8 cellular contexts compared by ENCODE assay signal in the genomic region with DNA sequence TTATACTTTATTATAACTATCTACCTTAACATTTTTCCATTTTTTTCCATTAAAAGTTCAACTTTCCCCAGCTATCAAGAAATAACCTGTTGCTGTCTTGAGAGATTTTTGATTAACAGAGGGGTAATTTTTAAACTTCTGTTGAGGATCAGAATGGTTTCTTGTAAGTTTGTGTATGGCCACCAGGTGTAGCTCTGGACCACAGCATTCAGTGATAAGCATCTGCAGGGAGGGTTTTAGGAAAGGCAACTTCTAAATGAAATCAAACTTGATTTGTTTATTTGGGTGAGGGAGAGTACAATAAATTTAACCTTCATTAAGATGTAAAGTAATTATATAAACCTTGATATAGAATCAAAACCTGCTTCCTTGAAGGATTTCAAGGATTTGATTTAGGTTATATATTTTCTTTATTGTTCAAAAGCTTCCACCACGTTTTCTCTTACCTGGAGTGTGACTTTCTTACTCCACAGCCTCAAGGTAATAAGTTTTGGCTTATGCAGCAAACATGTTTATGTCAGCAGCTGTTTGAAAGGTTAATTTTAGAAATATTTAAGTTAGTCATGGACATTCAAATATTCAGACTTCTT.
DNase-seq lines count a peak whose midpoint lies in the region; ATAC-seq and TF ChIP-seq lines count a peak whose summit lies in the region.

No MANE protein-coding gene starts in this region.

- TF ChIP-seq POLR2A in gastroesophageal sphincter (IDR thresholded peaks at IDR 0.05): no peak

- no peaks in the 10 kb centered on the region for H3K36me3 ChIP-seq in KMS-11 (ENCODE audit: insufficient read depth)
- H3K36me3 ChIP-seq in gastroesophageal sphincter: no peaks in the 10 kb centered on the region

- no peaks in the 10 kb centered on the region for H4K20me1 ChIP-seq in KMS-11 (ENCODE audit: insufficient read depth)

- H3K36me3 Mint-ChIP-seq in glutamatergic neuron (ENCODE audit: unreplicated experiment): no peaks in the 10 kb centered on the region

- H3K27me3 Mint-ChIP-seq in glutamatergic neuron (ENCODE audit: unreplicated experiment): no peaks in the 10 kb centered on the region

- TF ChIP-seq CTCF in KMS-11 (conservative IDR thresholded peaks at IDR 0.05; ENCODE audit: low read depth, low read length): peak; percentile 87
- peak; percentile 65 for TF ChIP-seq CTCF in glutamatergic neuron (IDR thresholded peaks at IDR 0.05; ENCODE audit: partially characterized antibody, unreplicated experiment)
- peak in 1 of 4 experiments; percentile 22 for TF ChIP-seq CTCF in gastroesophageal sphincter (IDR thresholded peaks at IDR 0.05)
- no peak for TF ChIP-seq CTCF in coronary artery (IDR thresholded peaks at IDR 0.05)

- H3K9me3 Mint-ChIP-seq in glutamatergic neuron (ENCODE audit: unreplicated experiment): no peaks in the 10 kb centered on the region

- no peaks in the 10 kb centered on the region for H3K79me2 ChIP-seq in KMS-11 (ENCODE audit: insufficient read depth, low read depth)

- H3K4me3 Mint-ChIP-seq in glutamatergic neuron (ENCODE audit: unreplicated experiment): no peak overlapping the region

- no peak overlapping the region for H3K9ac ChIP-seq in KMS-11

- H3K27me3 ChIP-seq in KMS-11 (ENCODE audit: insufficient read depth, low read depth) (no peaks in the 10 kb centered on the region), gastroesophageal sphincter (no peaks in the 10 kb centered on the region)

- DNase-seq in ELF-1 (ENCODE audit: low read depth, low spot score) (peak; percentile 8), glutamatergic neuron (no peak), GOT3 (lab: John Stamatoyannopoulos, UW) (no peak), coronary artery (ENCODE audit: low spot score) (no peak)

- H3K9me3 ChIP-seq in gastroesophageal sphincter: no peaks in the 10 kb centered on the region

- ATAC-seq in SK-N-SH treated with all-trans-retinoic acid at 6 μM for 48 hours (peak; percentile 79), gastroesophageal sphincter (no peak), HG03442 (IDR thresholded peaks at IDR 0.05; ENCODE audit: unreplicated experiment) (no peak)

- H3K4me2 ChIP-seq in KMS-11: no peak overlapping the region

- no peak for TF ChIP-seq EP300 in gastroesophageal sphincter (IDR thresholded peaks at IDR 0.05)

- 29 to 33% methylated on average over 1 of the region's 1 CpG for WGBS in gastroesophageal sphincter (ENCODE audit: low coverage in 1 of 2), 2 donors

- no peaks in the 10 kb centered on the region for H3K4me1 Mint-ChIP-seq in glutamatergic neuron (ENCODE audit: low read depth, unreplicated experiment)

- H3K4me1 ChIP-seq in KMS-11 (ENCODE audit: low read depth, poor library complexity, severe bottlenecking) (no peaks in the 10 kb centered on the region), gastroesophageal sphincter (no peaks in the 10 kb centered on the region)

- H3K4me3 ChIP-seq in KMS-11 (IDR thresholded peaks at IDR 0.05; ENCODE audit: insufficient read depth, low read depth, low read length) (no peak overlapping the region), gastroesophageal sphincter (no peak overlapping the region), coronary artery (no peak overlapping the region)

- H3K27ac ChIP-seq in KMS-11: no peak overlapping the region
- no peak overlapping the region for H3K27ac ChIP-seq in gastroesophageal sphincter
- no peak overlapping the region for H3K27ac ChIP-seq in coronary artery

- no peak overlapping the region for H3K27ac Mint-ChIP-seq in glutamatergic neuron (ENCODE audit: unreplicated experiment)

- H2AFZ ChIP-seq in KMS-11 (ENCODE audit: low read depth): no peak overlapping the region

TF ChIP-seq in SK-N-SH treated with all-trans-retinoic acid at 6 μM for 48 hours, 23 proteins besides CTCF, POLR2A, EP300 and RAD21:
- peak; percentile 6; the same call in 1 of the 2 replicates for TF ChIP-seq ZNF8 (CRISPR knock-in tag; IDR thresholded peaks at IDR 0.05)
- no peak for TF ChIP-seq BACH2 (CRISPR knock-in tag; IDR thresholded peaks at IDR 0.05; ENCODE audit: borderline replicate concordance)
